13 cellular contexts compared by ENCODE assay signal in the genomic region with DNA sequence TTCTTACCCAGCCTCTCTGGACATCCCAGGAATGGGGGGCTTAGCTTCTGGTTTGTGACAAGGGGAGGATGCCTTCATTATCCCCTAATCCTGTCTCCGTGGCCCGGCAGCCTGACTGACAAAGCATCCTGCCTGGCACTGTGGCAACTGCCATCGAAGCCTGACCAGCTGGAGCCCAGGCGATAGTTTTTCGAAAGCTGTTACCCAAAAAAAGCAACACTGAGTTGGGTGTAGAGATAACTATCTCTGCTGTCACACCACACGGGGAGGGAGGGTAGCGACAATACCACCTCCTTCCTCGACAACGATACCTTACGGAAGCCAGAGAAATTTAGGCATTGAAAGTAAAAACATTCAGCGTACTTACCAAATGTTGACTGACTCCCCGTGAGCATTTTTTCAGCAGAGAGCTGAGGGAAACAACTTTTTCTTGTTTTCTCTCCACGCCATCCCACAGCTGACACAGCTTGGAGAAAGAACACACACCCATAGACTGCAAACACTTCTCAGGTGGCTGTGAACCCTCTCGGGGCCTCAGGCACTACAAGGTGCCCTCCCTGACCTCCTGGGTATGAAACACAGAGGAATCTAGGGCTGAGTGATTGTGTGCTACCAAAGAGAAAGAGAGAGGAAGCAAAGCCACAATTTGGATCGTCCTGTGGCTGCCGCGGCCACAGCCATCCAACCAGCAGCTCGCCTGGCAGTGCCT.
DNase-seq lines count a peak whose midpoint lies in the region; TF ChIP-seq lines count a peak whose summit lies in the region.
"Had no signal": no experiment of that assay in that cellular context is flagged by ENCODE, and none has a peak within 500 bp of the region (broad histone marks: within the 10 kb centered on the region; RNA-seq: fewer than 3 reads in every experiment).

No MANE protein-coding gene starts in this region.

- no peak for TF ChIP-seq CTCF in GM10266 (IDR thresholded peaks at IDR 0.05; ENCODE audit: control insufficient read depth, insufficient read depth, low read depth, missing control alignments)
- TF ChIP-seq CTCF in osteocyte (IDR thresholded peaks at IDR 0.05) = no peak

- H3K27me3 Mint-ChIP-seq in CD8-positive, alpha-beta memory T cell = no peaks in the 10 kb centered on the region
- peaks cover 16% of the 10 kb centered on the region for H3K27me3 Mint-ChIP-seq in activated CD4-positive, alpha-beta T cell treated with anti-CD3 and anti-CD28 coated beads, Interleukin-2, amount 10 ng/mL, durations not matched to agents 24 days and 14 days
- H3K27me3 Mint-ChIP-seq in activated naive CD4-positive, alpha-beta T cell treated with anti-CD3 and anti-CD28 coated beads, Interleukin-2, amount 10 ng/mL, durations not matched to agents 7 days and 5 days = peaks cover 12% of the 10 kb centered on the region
- peaks cover 3% of the 10 kb centered on the region for H3K27me3 Mint-ChIP-seq in osteocyte (ENCODE audit: unreplicated experiment)

- peak overlapping the region; percentile 90 to 99 (median 96) for H3K27ac Mint-ChIP-seq in CD8-positive, alpha-beta memory T cell
- peak overlapping the region; percentile 66 for H3K27ac Mint-ChIP-seq in activated CD4-positive, alpha-beta T cell treated with anti-CD3 and anti-CD28 coated beads, Interleukin-2, amount 10 ng/mL, durations not matched to agents 24 days and 14 days
- H3K27ac Mint-ChIP-seq in activated naive CD4-positive, alpha-beta T cell treated with anti-CD3 and anti-CD28 coated beads, Interleukin-2, amount 10 ng/mL, durations not matched to agents 7 days and 5 days = peak overlapping the region; percentile 92
- no peak overlapping the region for H3K27ac Mint-ChIP-seq in osteocyte (ENCODE audit: unreplicated experiment)
- H3K27ac Mint-ChIP-seq: B cell had no signal

- no peaks in the 10 kb centered on the region for H3K27me3 ChIP-seq in CD8-positive, alpha-beta memory T cell (ENCODE audit: insufficient read depth, low read length, poor library complexity, severe bottlenecking)

- H3K4me1 ChIP-seq in CD8-positive, alpha-beta memory T cell (ENCODE audit: insufficient read depth, low read length) = peaks cover 69% of the 10 kb centered on the region
- H3K4me1 ChIP-seq: parathyroid adenoma had no signal

- peak overlapping the region; percentile 49 for H3K27ac ChIP-seq in CD8-positive, alpha-beta memory T cell (ENCODE audit: low read depth, low read length)
- peak overlapping the region in 11 of 21 experiments; percentile 10 to 81 (median 44) for H3K27ac ChIP-seq in skin epidermis
- H3K27ac ChIP-seq: parathyroid adenoma had no signal

- H3K9me3 ChIP-seq in CD8-positive, alpha-beta memory T cell (ENCODE audit: low read length) = no peaks in the 10 kb centered on the region

- H3K9me3 Mint-ChIP-seq in CD8-positive, alpha-beta memory T cell = no peaks in the 10 kb centered on the region
- no peaks in the 10 kb centered on the region for H3K9me3 Mint-ChIP-seq in activated CD4-positive, alpha-beta T cell treated with anti-CD3 and anti-CD28 coated beads, Interleukin-2, amount 10 ng/mL, durations not matched to agents 24 days and 14 days
- H3K9me3 Mint-ChIP-seq in activated naive CD4-positive, alpha-beta T cell treated with anti-CD3 and anti-CD28 coated beads, Interleukin-2, amount 10 ng/mL, durations not matched to agents 7 days and 5 days = no peaks in the 10 kb centered on the region
- no peaks in the 10 kb centered on the region for H3K9me3 Mint-ChIP-seq in osteocyte (ENCODE audit: unreplicated experiment)

- H3K4me1 Mint-ChIP-seq in CD8-positive, alpha-beta memory T cell = peaks cover 68 to 94% (median 90%) of the 10 kb centered on the region in 3 donors
- H3K4me1 Mint-ChIP-seq in activated CD4-positive, alpha-beta T cell treated with anti-CD3 and anti-CD28 coated beads, Interleukin-2, amount 10 ng/mL, durations not matched to agents 24 days and 14 days = peaks cover 68% of the 10 kb centered on the region
- H3K4me1 Mint-ChIP-seq in activated naive CD4-positive, alpha-beta T cell treated with anti-CD3 and anti-CD28 coated beads, Interleukin-2, amount 10 ng/mL, durations not matched to agents 7 days and 5 days = peaks cover 70% of the 10 kb centered on the region
- H3K4me1 Mint-ChIP-seq in osteocyte (ENCODE audit: unreplicated experiment) = peaks cover 8% of the 10 kb centered on the region
- H3K4me1 Mint-ChIP-seq: B cell had no signal

- intact Hi-C loops in activated CD4-positive, alpha-beta T cell treated with anti-CD3 and anti-CD28 coated beads, Interleukin-2, amount 10 ng/mL, durations not matched to agents 24 days and 14 days (cut with micrococcal nuclease) = loop anchor here (2.0 to 5.0 kb wide), 3 partner anchors 42 to 249 kb away; no protein-coding TSS in a partner anchor

- peak overlapping the region; percentile 54 for H3K4me3 ChIP-seq in CD8-positive, alpha-beta memory T cell (ENCODE audit: low read length)
- H3K4me3 ChIP-seq in skin epidermis = no peak overlapping the region

- peak; percentile 37 to 78 (median 59) for DNase-seq in CD8-positive, alpha-beta memory T cell
- DNase-seq in activated CD4-positive, alpha-beta T cell treated with anti-CD3 and anti-CD28 coated beads, Interleukin-2, amount 10 ng/mL, durations not matched to agents 24 days and 14 days = peak; percentile 83
- DNase-seq in activated naive CD4-positive, alpha-beta T cell treated with anti-CD3 and anti-CD28 coated beads, Interleukin-2, amount 10 ng/mL, durations not matched to agents 7 days and 5 days = peak; percentile 69
- no peak for DNase-seq in HUDEP-2 (lab: John Stamatoyannopoulos, UW; ENCODE audit: unreplicated experiment in 76 of 76)
- no peak for DNase-seq in GM10266 (ENCODE audit: extremely low spot score)
- DNase-seq in osteocyte (ENCODE audit: extremely low spot score, unreplicated experiment) = no peak
- DNase-seq in KG1 (lab: John Stamatoyannopoulos, UW) = no peak
- DNase-seq: head of caudate nucleus, NCI-H2171 treated with DMSO at 0.1 percent for 48 hours, PC-3 had no signal

- CTCF ChIA-PET in CD8-positive, alpha-beta memory T cell (lab: Charles Lee) = interaction anchor here (0.8 to 2.9 kb wide), 10 partner anchors 10 to 255 kb away, joined by 3 to 9 read pairs (median 4); no protein-coding TSS in a partner anchor
- CTCF ChIA-PET in activated naive CD4-positive, alpha-beta T cell treated with anti-CD3 and anti-CD28 coated beads, Interleukin-2, amount 10 ng/mL, durations not matched to agents 7 days and 5 days (lab: Charles Lee) = interaction anchor here (0.9 to 3.2 kb wide), 6 partner anchors 53 to 255 kb away, joined by 3 to 9 read pairs (median 4); no protein-coding TSS in a partner anchor

- H3K4me3 Mint-ChIP-seq in CD8-positive, alpha-beta memory T cell = peak overlapping the region; percentile 76 to 93 (median 88)
- H3K4me3 Mint-ChIP-seq in activated CD4-positive, alpha-beta T cell treated with anti-CD3 and anti-CD28 coated beads, Interleukin-2, amount 10 ng/mL, durations not matched to agents 24 days and 14 days = peak overlapping the region; percentile 63
- peak overlapping the region; percentile 55 for H3K4me3 Mint-ChIP-seq in activated naive CD4-positive, alpha-beta T cell treated with anti-CD3 and anti-CD28 coated beads, Interleukin-2, amount 10 ng/mL, durations not matched to agents 7 days and 5 days
- H3K4me3 Mint-ChIP-seq in osteocyte (ENCODE audit: unreplicated experiment) = no peak overlapping the region
- H3K4me3 Mint-ChIP-seq: B cell had no signal

- H3K36me3 Mint-ChIP-seq in CD8-positive, alpha-beta memory T cell = no peaks in the 10 kb centered on the region
- H3K36me3 Mint-ChIP-seq in activated CD4-positive, alpha-beta T cell treated with anti-CD3 and anti-CD28 coated beads, Interleukin-2, amount 10 ng/mL, durations not matched to agents 24 days and 14 days (ENCODE audit: low read depth) = no peaks in the 10 kb centered on the region
- H3K36me3 Mint-ChIP-seq in activated naive CD4-positive, alpha-beta T cell treated with anti-CD3 and anti-CD28 coated beads, Interleukin-2, amount 10 ng/mL, durations not matched to agents 7 days and 5 days = peaks cover 1% of the 10 kb centered on the region
- no peaks in the 10 kb centered on the region for H3K36me3 Mint-ChIP-seq in osteocyte (ENCODE audit: unreplicated experiment)

- H3K36me3 ChIP-seq in CD8-positive, alpha-beta memory T cell (ENCODE audit: insufficient read depth, low read length) = no peaks in the 10 kb centered on the region

- POLR2A ChIA-PET in CD8-positive, alpha-beta memory T cell (lab: Charles Lee) = interaction anchor here (0.6 to 1.7 kb wide), 13 partner anchors 21 to 259 kb away, joined by 3 to 6 read pairs (median 3); no protein-coding TSS in a partner anchor

Comparison
In these comparisons a context has a peak if more than half of its experiments do, and no peak if none do; other contexts are left out.
1. DNase-seq: peak in CD8-positive, alpha-beta memory T cell (5 of 5), activated CD4-positive, alpha-beta T cell treated with anti-CD3 and anti-CD28 coated beads, Interleukin-2, amount 10 ng/mL, durations not matched to agents 24 days and 14 days (single experiment) and activated naive CD4-positive, alpha-beta T cell treated with anti-CD3 and anti-CD28 coated beads, Interleukin-2, amount 10 ng/mL, durations not matched to agents 7 days and 5 days (single experiment); none in HUDEP-2 (0 of 76), GM10266 (single experiment), osteocyte (single experiment) and KG1 (single experiment).